In genomic region chr2:105775809-105776559, GRCh38 we compare ENCODE assay signal across 9 cellular contexts. TPM values are rescaled to one million over a fixed set of nuclear protein-coding genes. Genes with fewer than 3 reads are reported as not detected.
A peak's percentile ranks its signal among the peaks of the same experiment; 100 is the strongest.
DNase-seq lines count a peak whose midpoint lies in the region; ATAC-seq, FAIRE-seq and TF ChIP-seq lines count a peak whose summit lies in the region.
"Had no signal": no experiment of that assay in that cellular context is flagged by ENCODE, and none has a peak within 500 bp of the region (broad histone marks: within the 10 kb centered on the region; RNA-seq: fewer than 3 reads in every experiment).

No MANE protein-coding gene starts in this region.

- H3K36me3 ChIP-seq in right lobe of liver, result no peaks in the 10 kb centered on the region
- peaks cover 0 to 1% of the 10 kb centered on the region in 2 donors for H3K36me3 ChIP-seq in small intestine (ENCODE audit: control insufficient read depth in 2 of 2, insufficient read depth in 2 of 2, low read length in 2 of 2)

- ATAC-seq in GM18502 (IDR thresholded peaks at IDR 0.05; ENCODE audit: poor library complexity, unreplicated experiment), result peak; percentile 60
- ATAC-seq in GM21737 (IDR thresholded peaks at IDR 0.05; ENCODE audit: unreplicated experiment), result peak; percentile 58
- ATAC-seq in right lobe of liver, result peak; percentile 12 to 50 (median 28)

- no peak for FAIRE-seq in small intestine (lab: Jason Lieb, UNC)

- H3K27me3 ChIP-seq in right lobe of liver (no peaks in the 10 kb centered on the region), small intestine (ENCODE audit: control insufficient read depth in 2 of 2, insufficient read depth in 2 of 2, low read length in 2 of 2) (no peaks in the 10 kb centered on the region)

- H3K9me3 ChIP-seq in right lobe of liver (no peaks in the 10 kb centered on the region), small intestine (ENCODE audit: control insufficient read depth, low read depth) (no peaks in the 10 kb centered on the region)

- no peak overlapping the region for H3K4me3 ChIP-seq in right lobe of liver
- H3K4me3 ChIP-seq in small intestine (ENCODE audit: low read depth in 1 of 2, low read length in 2 of 2), result no peak overlapping the region

- no peak for TF ChIP-seq POLR2A in right lobe of liver (IDR thresholded peaks at IDR 0.05)

- WGBS in right lobe of liver (ENCODE audit: insufficient coverage, low coverage, low lambda C conversion rate, missing lambda C conversion rate), result 60% methylated on average over 9 of the region's 11 CpGs
- WGBS in small intestine, 3 donors, result 66 to 77% (median 70%) methylated on average over 11 of the region's 11 CpGs

- H3K4me1 ChIP-seq in right lobe of liver (no peaks in the 10 kb centered on the region), small intestine (ENCODE audit: control insufficient read depth in 2 of 2, insufficient read depth in 1 of 2, low read depth in 1 of 2, low read length in 1 of 2) (peaks cover 18 to 20% of the 10 kb centered on the region in 2 donors)

- H3K27ac ChIP-seq in right lobe of liver, result no peak overlapping the region
- peak overlapping the region in 1 of 2 donors; percentile 32 for H3K27ac ChIP-seq in small intestine (ENCODE audit: low read depth in 1 of 2, low read length in 1 of 2)

- intact Hi-C loops in right lobe of liver (cut with DNase I), result no loop called here

- TF ChIP-seq CTCF in right lobe of liver (IDR thresholded peaks at IDR 0.05), result no peak

- peak; percentile 0 for DNase-seq in NCI-H69 (lab: John Stamatoyannopoulos, UW)
- no peak for DNase-seq in right lobe of liver
- no peak for DNase-seq in medulla oblongata (ENCODE audit: extremely low spot score)
- no peak for DNase-seq in GOT3 (lab: John Stamatoyannopoulos, UW)
- no peak for DNase-seq in small intestine
- DNase-seq in nucleus accumbens (lab: John Stamatoyannopoulos, UW), result no peak
- DNase-seq: erythroblast had no signal

RNA-seq across cellular contexts. Expression of gene NCK2, which starts 31.3 kb away (rescaled TPM):
- 10 to 100 TPM in 1 of 6 experiments, 1 to 10 TPM in 5; 4.8 to 11.7 (median 7.1) TPM for total RNA-seq in right lobe of liver
- 100 to 1,000 TPM in 2 of 3 donors, 10 to 100 TPM in 1; 59.6 to 124 (median 103) TPM for polyA plus RNA-seq in small intestine
